In genomic region chr20:24992420-24993205, GRCh38 we compare ENCODE assay signal across 8 cellular contexts. TPM values are rescaled to one million over a fixed set of nuclear protein-coding genes. Genes with fewer than 3 reads are reported as not detected.
DNase-seq lines count a peak whose midpoint lies in the region; ATAC-seq and TF ChIP-seq lines count a peak whose summit lies in the region.

A gene with protein sequence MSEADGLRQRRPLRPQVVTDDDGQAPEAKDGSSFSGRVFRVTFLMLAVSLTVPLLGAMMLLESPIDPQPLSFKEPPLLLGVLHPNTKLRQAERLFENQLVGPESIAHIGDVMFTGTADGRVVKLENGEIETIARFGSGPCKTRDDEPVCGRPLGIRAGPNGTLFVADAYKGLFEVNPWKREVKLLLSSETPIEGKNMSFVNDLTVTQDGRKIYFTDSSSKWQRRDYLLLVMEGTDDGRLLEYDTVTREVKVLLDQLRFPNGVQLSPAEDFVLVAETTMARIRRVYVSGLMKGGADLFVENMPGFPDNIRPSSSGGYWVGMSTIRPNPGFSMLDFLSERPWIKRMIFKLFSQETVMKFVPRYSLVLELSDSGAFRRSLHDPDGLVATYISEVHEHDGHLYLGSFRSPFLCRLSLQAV (minus strand): TSS chr20:24992751. CDS start chr20:24992688, 63 bp downstream.

- peaks cover 61% of the 10 kb centered on the region for H3K4me1 Mint-ChIP-seq in activated naive CD8-positive, alpha-beta T cell (ENCODE audit: low read depth)
- peaks cover 42% of the 10 kb centered on the region for H3K4me1 Mint-ChIP-seq in osteocyte (ENCODE audit: unreplicated experiment)

- ATAC-seq in HG02588 (IDR thresholded peaks at IDR 0.05; ENCODE audit: unreplicated experiment), result peak; percentile 97
- peak; percentile 83 for ATAC-seq in thoracic aorta (ENCODE audit: insufficient number of reproducible peaks, low FRiP score, low read depth)

- H3K27me3 ChIP-seq in thoracic aorta (replicated peaks; ENCODE audit: insufficient read depth), result no peaks in the 10 kb centered on the region

- H3K4me3 ChIP-seq in thoracic aorta, result peak within 1 kb of the TSS; percentile 77

- H3K9me3 ChIP-seq in thoracic aorta, result no peaks in the 10 kb centered on the region

- no peaks in the 10 kb centered on the region for H3K36me3 ChIP-seq in thoracic aorta

- no peaks in the 10 kb centered on the region for H3K9me3 Mint-ChIP-seq in activated naive CD8-positive, alpha-beta T cell (ENCODE audit: low read depth)
- H3K9me3 Mint-ChIP-seq in osteocyte (ENCODE audit: unreplicated experiment), result no peaks in the 10 kb centered on the region

- H3K4me1 ChIP-seq in thoracic aorta (ENCODE audit: control insufficient read depth in 1 of 2, low read depth in 2 of 2), result peaks cover 12 to 35% of the 10 kb centered on the region in 2 donors

- peaks cover 5% of the 10 kb centered on the region for H3K36me3 Mint-ChIP-seq in activated naive CD8-positive, alpha-beta T cell
- H3K36me3 Mint-ChIP-seq in osteocyte (ENCODE audit: unreplicated experiment), result peaks cover 2% of the 10 kb centered on the region

- H3K27ac ChIP-seq in thoracic aorta, result peak within 1 kb of the TSS; percentile 96 to 97

- peak within 1 kb of the TSS; percentile 95 for H3K27ac Mint-ChIP-seq in activated naive CD8-positive, alpha-beta T cell
- peak within 1 kb of the TSS; percentile 95 for H3K27ac Mint-ChIP-seq in osteocyte (ENCODE audit: unreplicated experiment)

- DNase-seq in GM10266 (ENCODE audit: extremely low spot score), result peak; percentile 93
- DNase-seq in NCI-H1048 (lab: John Stamatoyannopoulos, UW), result peak; percentile 71
- DNase-seq in SKM-1 treated with dmso at 0.1 percent for 144 hours (lab: John Stamatoyannopoulos, UW; ENCODE audit: unreplicated experiment), result peak; percentile 89
- peak; percentile 94 for DNase-seq in glomerular visceral epithelial cell (ENCODE audit: extremely low spot score)
- DNase-seq in osteocyte (ENCODE audit: extremely low spot score, unreplicated experiment), result peak; percentile 96
- DNase-seq in thoracic aorta (ENCODE audit: low spot score), result peak; percentile 91

- H3K27me3 Mint-ChIP-seq in activated naive CD8-positive, alpha-beta T cell, result no peaks in the 10 kb centered on the region
- H3K27me3 Mint-ChIP-seq in osteocyte (ENCODE audit: unreplicated experiment), result peaks cover 7% of the 10 kb centered on the region

- TF ChIP-seq CTCF in GM10266 (IDR thresholded peaks at IDR 0.05; ENCODE audit: control insufficient read depth, insufficient read depth, low read depth, missing control alignments), result no peak
- no peak for TF ChIP-seq CTCF in osteocyte (IDR thresholded peaks at IDR 0.05)
- no peak for TF ChIP-seq CTCF in thoracic aorta (IDR thresholded peaks at IDR 0.05)

- peak within 1 kb of the TSS; percentile 98 for H3K4me3 Mint-ChIP-seq in activated naive CD8-positive, alpha-beta T cell
- H3K4me3 Mint-ChIP-seq in osteocyte (ENCODE audit: unreplicated experiment), result peak within 1 kb of the TSS; percentile 92

RNA-seq across cellular contexts. Expression of the gene that starts here (rescaled TPM):
- 76.3 and 80.0 TPM in 2 replicates for total RNA-seq in osteocyte
- total RNA-seq in thoracic aorta, result 10 to 100 TPM; 38.4 to 44.0 TPM

Comparison
In these comparisons a context has a peak if more than half of its experiments do, and no peak if none do; other contexts are left out.
1. Peak in every context shown above with its lines: DNase-seq, ATAC-seq, H3K4me3 ChIP-seq and H3K27ac ChIP-seq.